In the genomic region with DNA sequence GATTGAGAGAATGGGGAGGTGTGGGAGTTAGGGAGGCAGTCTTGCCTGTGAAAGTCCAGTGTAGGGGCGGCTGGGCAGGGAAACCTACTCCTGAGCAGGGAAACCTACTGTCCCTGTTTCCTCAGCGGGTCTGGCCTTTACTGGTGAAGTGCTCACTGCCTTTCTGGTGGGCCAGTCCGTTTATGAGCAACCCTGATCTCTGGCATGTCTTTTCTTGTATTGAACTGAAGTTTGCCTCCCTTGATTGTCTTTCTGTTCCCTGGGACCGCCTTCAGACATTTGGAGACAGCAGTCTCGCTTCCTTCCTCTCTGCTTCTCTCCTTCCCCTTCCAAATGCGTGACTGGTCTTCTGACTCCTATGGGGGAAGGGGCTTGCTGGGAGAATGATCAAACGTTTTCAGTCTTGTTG, we compare ENCODE assay signal across 7 cellular contexts. TPM values are rescaled to one million over a fixed set of nuclear protein-coding genes. Genes with fewer than 3 reads are reported as not detected.
DNase-seq lines count a peak whose midpoint lies in the region; ATAC-seq and TF ChIP-seq lines count a peak whose summit lies in the region.

No MANE protein-coding gene starts in this region.

- H3K9me3 Mint-ChIP-seq in HFFc6 = peaks cover 9% of the 10 kb centered on the region

- peak overlapping the region; percentile 79 for H3K27ac Mint-ChIP-seq in HFFc6

- TF ChIP-seq CTCF in HFFc6 (IDR thresholded peaks at IDR 0.05) (no peak), esophagus squamous epithelium (IDR thresholded peaks at IDR 0.05) (no peak)

- peaks cover 49% of the 10 kb centered on the region for H3K36me3 Mint-ChIP-seq in HFFc6 (ENCODE audit: low read depth)

- H3K4me1 ChIP-seq in esophagus squamous epithelium (peaks cover 38 to 84% (median 44%) of the 10 kb centered on the region in 3 donors), neuron (ENCODE audit: insufficient read depth, low read length) (peaks cover 40% of the 10 kb centered on the region)

- no peak overlapping the region for H2AFZ ChIP-seq in neuron (ENCODE audit: low read depth, low read length)

- peak overlapping the region; percentile 94 for H3K4me3 Mint-ChIP-seq in HFFc6

- DNase-seq in HFFc6 (no peak), SKM-1 treated with dmso at 0.1 percent for 144 hours (lab: John Stamatoyannopoulos, UW; ENCODE audit: unreplicated experiment) (peak; percentile 67), esophagus squamous epithelium (lab: John Stamatoyannopoulos, UW) (no peak)

- peak overlapping the region; percentile 88 to 96 (median 92) for H3K27ac ChIP-seq in esophagus squamous epithelium

- no peaks in the 10 kb centered on the region for H3K27me3 ChIP-seq in esophagus squamous epithelium
- H3K27me3 ChIP-seq in neuron (ENCODE audit: insufficient read depth, low read length) = no peaks in the 10 kb centered on the region

- no peaks in the 10 kb centered on the region for H3K27me3 Mint-ChIP-seq in HFFc6 (ENCODE audit: insufficient read depth)

- intact Hi-C loops in esophagus squamous epithelium (cut with DNase I) = no loop called here

- WGBS in esophagus squamous epithelium, 2 donors = 4 to 7% methylated on average over 7 of the region's 7 CpGs

- H3K4me3 ChIP-seq in esophagus squamous epithelium = peak overlapping the region; percentile 75 to 99 (median 90)
- peak overlapping the region; percentile 53 for H3K4me3 ChIP-seq in neuron (ENCODE audit: low read length)

- peaks cover 72% of the 10 kb centered on the region for H3K4me1 Mint-ChIP-seq in HFFc6 (ENCODE audit: low read depth)

- peak in 1 of 4 donors; percentile 44 for TF ChIP-seq POLR2A in esophagus squamous epithelium (IDR thresholded peaks at IDR 0.05)

- peaks cover 0 to 11% (median 0%) of the 10 kb centered on the region in 3 donors for H3K36me3 ChIP-seq in esophagus squamous epithelium
- peaks cover 14% of the 10 kb centered on the region for H3K36me3 ChIP-seq in neuron (ENCODE audit: insufficient read depth, low read length)

- no peak for ATAC-seq in HG02610 (IDR thresholded peaks at IDR 0.05; ENCODE audit: unreplicated experiment)
- ATAC-seq in HG03571 (IDR thresholded peaks at IDR 0.05; ENCODE audit: unreplicated experiment) = no peak
- ATAC-seq in HG03097 (IDR thresholded peaks at IDR 0.05; ENCODE audit: low FRiP score, unreplicated experiment) = no peak

- H3K9me3 ChIP-seq in esophagus squamous epithelium (no peaks in the 10 kb centered on the region), neuron (ENCODE audit: low read length) (peaks cover 9% of the 10 kb centered on the region)

RNA-seq across cellular contexts. Expression of a gene that starts 2.9 kb away (rescaled TPM):
- total RNA-seq in HFFc6 (2021; fragmentation: NEBNext Ultra II Directional; extraction: Animal tissue kit (Norgen Biotek cat#: 25700)) = 10 to 100 TPM; 32.8 to 47.3 (median 39.7) TPM
- 10 to 100 TPM; 26.3 to 36.3 (median 30.6) TPM for total RNA-seq in esophagus squamous epithelium
